Comparison of ENCODE assay signal across 8 cellular contexts in genomic region chr7:5634107-5634950, GRCh38. TPM values are rescaled to one million over a fixed set of nuclear protein-coding genes. Genes with fewer than 3 reads are reported as not detected.
DNase-seq lines count a peak whose midpoint lies in the region; ATAC-seq and TF ChIP-seq lines count a peak whose summit lies in the region.

No MANE protein-coding gene starts in this region.

- peaks cover 54% of the 10 kb centered on the region for H3K4me1 Mint-ChIP-seq in CD4-positive, alpha-beta T cell (ENCODE audit: low read depth)
- H3K4me1 Mint-ChIP-seq in stimulated activated effector memory CD8-positive, alpha-beta T cell treated with anti-CD3 and anti-CD28 coated beads, Interleukin-12 subunit alpha, Interleukin-12 subunit beta, amount 100 ng/mL, for 72 hours, result peaks cover 39% of the 10 kb centered on the region

- H3K27ac ChIP-seq in SJCRH30 (peak overlapping the region; percentile 99), prostate gland (peak overlapping the region; percentile 16 to 27)
- H3K27ac ChIP-seq in CD4-positive, alpha-beta T cell (ENCODE audit: low read depth, low read length), result no peak overlapping the region

- no peak overlapping the region for H3K4me3 Mint-ChIP-seq in CD4-positive, alpha-beta T cell
- H3K4me3 Mint-ChIP-seq in stimulated activated effector memory CD8-positive, alpha-beta T cell treated with anti-CD3 and anti-CD28 coated beads, Interleukin-12 subunit alpha, Interleukin-12 subunit beta, amount 100 ng/mL, for 72 hours, result no peak overlapping the region

- no peak overlapping the region for H3K4me3 ChIP-seq in SJCRH30
- H3K4me3 ChIP-seq in prostate gland, result no peak overlapping the region

- TF ChIP-seq POLR2A in prostate gland (IDR thresholded peaks at IDR 0.05), result no peak

- DNase-seq in DMS 273 treated with DMSO at 0.1 percent for 48 hours (lab: John Stamatoyannopoulos, UW) (peak; percentile 30), SJCRH30 (peak; percentile 99), head of caudate nucleus (peak; percentile 51 to 88 (median 73)), prostate gland (ENCODE audit: low spot score) (no peak), SHP77 treated with DMSO at 0.1 percent for 48 hours (lab: John Stamatoyannopoulos, UW) (no peak)
- no peak for DNase-seq in activated naive CD4-positive, alpha-beta T cell treated with anti-CD3 and anti-CD28 coated beads, Interleukin-2, amount 50 U/mL, for 16 hours
- DNase-seq in CD4-positive, alpha-beta T cell, result no peak
- no peak for DNase-seq in stimulated activated effector memory CD8-positive, alpha-beta T cell treated with anti-CD3 and anti-CD28 coated beads, Interleukin-12 subunit alpha, Interleukin-12 subunit beta, amount 100 ng/mL, for 72 hours (ENCODE audit: low spot score in 2 of 2)

- TF ChIP-seq CTCF in prostate gland (IDR thresholded peaks at IDR 0.05), result no peak
- TF ChIP-seq CTCF in CD4-positive, alpha-beta T cell (IDR thresholded peaks at IDR 0.05), result no peak

- H3K9me3 Mint-ChIP-seq in CD4-positive, alpha-beta T cell, result no peaks in the 10 kb centered on the region
- H3K9me3 Mint-ChIP-seq in stimulated activated effector memory CD8-positive, alpha-beta T cell treated with anti-CD3 and anti-CD28 coated beads, Interleukin-12 subunit alpha, Interleukin-12 subunit beta, amount 100 ng/mL, for 72 hours, result no peaks in the 10 kb centered on the region

- no peaks in the 10 kb centered on the region for H3K27me3 Mint-ChIP-seq in CD4-positive, alpha-beta T cell

- no peak for ATAC-seq in CD4-positive, alpha-beta T cell (ENCODE audit: poor library complexity)
- ATAC-seq in stimulated activated effector memory CD8-positive, alpha-beta T cell treated with anti-CD3 and anti-CD28 coated beads, Interleukin-12 subunit alpha, Interleukin-12 subunit beta, amount 100 ng/mL, for 72 hours, result no peak

- POLR2A ChIA-PET in CD4-positive, alpha-beta T cell (lab: Charles Lee), result interaction anchor here (0.6 kb wide), 1 partner anchor 25 kb away, joined by 3 read pairs; no protein-coding TSS in a partner anchor

- H3K36me3 ChIP-seq in SJCRH30 (0 out of 2 replicates have a peak, but pooled peaks cover 3% of the 10 kb centered on the region), prostate gland (no peaks in the 10 kb centered on the region)

- H3K27me3 ChIP-seq in SJCRH30 (no peaks in the 10 kb centered on the region), prostate gland (replicated peaks; ENCODE audit: insufficient read depth) (no peaks in the 10 kb centered on the region)
- no peaks in the 10 kb centered on the region for H3K27me3 ChIP-seq in CD4-positive, alpha-beta T cell (ENCODE audit: control insufficient read depth, insufficient read depth, low read length)

- peaks cover 84% of the 10 kb centered on the region for H3K36me3 Mint-ChIP-seq in CD4-positive, alpha-beta T cell (ENCODE audit: low read depth)
- H3K36me3 Mint-ChIP-seq in stimulated activated effector memory CD8-positive, alpha-beta T cell treated with anti-CD3 and anti-CD28 coated beads, Interleukin-12 subunit alpha, Interleukin-12 subunit beta, amount 100 ng/mL, for 72 hours, result peaks cover 67% of the 10 kb centered on the region

- H3K9me3 ChIP-seq in SJCRH30 (replicated peaks) (no peaks in the 10 kb centered on the region), prostate gland (no peaks in the 10 kb centered on the region)
- no peaks in the 10 kb centered on the region for H3K9me3 ChIP-seq in CD4-positive, alpha-beta T cell (ENCODE audit: control insufficient read depth, low read length)

- H3K4me1 ChIP-seq in SJCRH30 (peaks cover 60% of the 10 kb centered on the region), prostate gland (replicated peaks) (peaks cover 5% of the 10 kb centered on the region)

- no peak overlapping the region for H3K27ac Mint-ChIP-seq in CD4-positive, alpha-beta T cell
- H3K27ac Mint-ChIP-seq in stimulated activated effector memory CD8-positive, alpha-beta T cell treated with anti-CD3 and anti-CD28 coated beads, Interleukin-12 subunit alpha, Interleukin-12 subunit beta, amount 100 ng/mL, for 72 hours, result no peak overlapping the region

- CTCF ChIA-PET in CD4-positive, alpha-beta T cell (lab: Charles Lee), result no interaction called here

- WGBS in prostate gland, result 52% methylated on average over 12 of the region's 12 CpGs

- intact Hi-C loops in head of caudate nucleus (cut with DNase I), result loop anchor here (5.0 kb wide), 1 partner anchor 37 kb away; no protein-coding TSS in a partner anchor
- intact Hi-C loops in prostate gland (cut with DNase I), result no loop called here
- intact Hi-C loops in CD4-positive, alpha-beta T cell (cut with DNase I, micrococcal nuclease), result loop anchor here in 1 of 2 experiments (2.0 kb wide), 1 partner anchor 16 kb away; no protein-coding TSS in a partner anchor

RNA-seq across cellular contexts. Expression of gene FSCN1, which starts 41.7 kb away (rescaled TPM):
- total RNA-seq in SJCRH30 (2014; rRNA removed; shearing (Covaris generic)), result 436 and 446 TPM in 2 replicates
- total RNA-seq in prostate gland, result 100 to 1,000 TPM in 1 of 2 donors, 10 to 100 TPM in 1; 11.4 to 207 TPM
- total RNA-seq in CD4-positive, alpha-beta T cell, result 1 to 10 TPM; 6.5 to 7.0 TPM

Comparison
In these comparisons a context has a peak if more than half of its experiments do, and no peak if none do; other contexts are left out.
1. DNase-seq: peak in DMS 273 treated with DMSO at 0.1 percent for 48 hours (single experiment), SJCRH30 (2 of 2) and head of caudate nucleus (42 of 42); none in prostate gland (single experiment), activated naive CD4-positive, alpha-beta T cell treated with anti-CD3 and anti-CD28 coated beads, Interleukin-2, amount 50 U/mL, for 16 hours (single experiment), CD4-positive, alpha-beta T cell (0 of 10), SHP77 treated with DMSO at 0.1 percent for 48 hours (single experiment) and stimulated activated effector memory CD8-positive, alpha-beta T cell treated with anti-CD3 and anti-CD28 coated beads, Interleukin-12 subunit alpha, Interleukin-12 subunit beta, amount 100 ng/mL, for 72 hours (0 of 2).